In genomic region chr12:68439368-68440045, GRCh38 we compare ENCODE assay signal across 18 cellular contexts.
DNase-seq lines count a peak whose midpoint lies in the region; ATAC-seq and TF ChIP-seq lines count a peak whose summit lies in the region.
"Had no signal": no experiment of that assay in that cellular context is flagged by ENCODE, and none has a peak within 500 bp of the region (broad histone marks: within the 10 kb centered on the region; RNA-seq: fewer than 3 reads in every experiment).

No MANE protein-coding gene starts in this region.

- H3K4me3 ChIP-seq in brain microvascular endothelial cell (ENCODE audit: low read depth, low read length) (no peak overlapping the region), skeletal muscle satellite cell (ENCODE audit: low read length) (no peak overlapping the region), upper lobe of left lung (no peak overlapping the region)
- no peak overlapping the region for H3K4me3 ChIP-seq in CD8-positive, alpha-beta memory T cell (ENCODE audit: low read length)
- H3K4me3 ChIP-seq: skin epidermis had no signal

- TF ChIP-seq CTCF in brain microvascular endothelial cell (IDR thresholded peaks at IDR 0.05; ENCODE audit: low read depth, low read length, missing control alignments) (no peak), upper lobe of left lung (IDR thresholded peaks at IDR 0.05) (no peak)

- H3K4me1 Mint-ChIP-seq in memory B cell, result peaks cover 16% of the 10 kb centered on the region
- H3K4me1 Mint-ChIP-seq in CD8-positive, alpha-beta memory T cell, result peaks cover 39 to 48% (median 44%) of the 10 kb centered on the region in 3 donors

- ATAC-seq in memory B cell (ENCODE audit: low read depth) (peak; percentile 60), upper lobe of left lung (ENCODE audit: low FRiP score in 2 of 2) (no peak)
- ATAC-seq: left colon had no signal

- no peak overlapping the region for H3K9ac ChIP-seq in skeletal muscle satellite cell (ENCODE audit: low read depth, low read length)
- H3K9ac ChIP-seq: parathyroid adenoma had no signal

- H3K36me3 Mint-ChIP-seq in memory B cell, result peaks cover 22% of the 10 kb centered on the region
- H3K36me3 Mint-ChIP-seq in CD8-positive, alpha-beta memory T cell, result peaks cover 8 to 33% (median 14%) of the 10 kb centered on the region in 3 donors

- H3K36me3 ChIP-seq in brain microvascular endothelial cell (replicated peaks) (no peaks in the 10 kb centered on the region), skeletal muscle satellite cell (ENCODE audit: insufficient read depth, low read length) (no peaks in the 10 kb centered on the region), upper lobe of left lung (no peaks in the 10 kb centered on the region)
- no peaks in the 10 kb centered on the region for H3K36me3 ChIP-seq in CD8-positive, alpha-beta memory T cell (ENCODE audit: insufficient read depth, low read length)

- peaks cover 3% of the 10 kb centered on the region for H3K9me3 ChIP-seq in skeletal muscle satellite cell (replicated peaks; ENCODE audit: low read length)
- no peaks in the 10 kb centered on the region for H3K9me3 ChIP-seq in upper lobe of left lung
- peaks cover 3% of the 10 kb centered on the region for H3K9me3 ChIP-seq in CD8-positive, alpha-beta memory T cell (ENCODE audit: low read length)

- H3K27me3 Mint-ChIP-seq in memory B cell, result no peaks in the 10 kb centered on the region
- no peaks in the 10 kb centered on the region for H3K27me3 Mint-ChIP-seq in CD8-positive, alpha-beta memory T cell
- H3K27me3 Mint-ChIP-seq: activated CD4-positive, alpha-beta T cell treated with anti-CD3 and anti-CD28 coated beads, Interleukin-2, amount 10 ng/mL, durations not matched to agents 7 days and 5 days had no signal

- 91% methylated on average over 4 of the region's 4 CpGs for WGBS in upper lobe of left lung, 2 donors

- no peak for TF ChIP-seq POLR2A in upper lobe of left lung (IDR thresholded peaks at IDR 0.05)

- peaks cover 10% of the 10 kb centered on the region for H3K9me3 Mint-ChIP-seq in memory B cell
- H3K9me3 Mint-ChIP-seq in CD8-positive, alpha-beta memory T cell, result peaks cover 3 to 11% (median 8%) of the 10 kb centered on the region in 5 donors

- H3K27me3 ChIP-seq in brain microvascular endothelial cell (replicated peaks) (no peaks in the 10 kb centered on the region), skeletal muscle satellite cell (ENCODE audit: control insufficient read depth, insufficient read depth, low read length) (no peaks in the 10 kb centered on the region), upper lobe of left lung (no peaks in the 10 kb centered on the region)
- no peaks in the 10 kb centered on the region for H3K27me3 ChIP-seq in CD8-positive, alpha-beta memory T cell (ENCODE audit: insufficient read depth, low read length, poor library complexity, severe bottlenecking)

- peaks cover 14% of the 10 kb centered on the region for H3K4me1 ChIP-seq in skeletal muscle satellite cell (ENCODE audit: control insufficient read depth, insufficient read depth, low read length)
- no peaks in the 10 kb centered on the region for H3K4me1 ChIP-seq in upper lobe of left lung
- H3K4me1 ChIP-seq in CD8-positive, alpha-beta memory T cell (ENCODE audit: insufficient read depth, low read length), result peaks cover 13% of the 10 kb centered on the region

- no peak for TF ChIP-seq EP300 in upper lobe of left lung (IDR thresholded peaks at IDR 0.05)

- POLR2A ChIA-PET in CD8-positive, alpha-beta memory T cell (lab: Charles Lee), result no interaction called here

- peak overlapping the region; percentile 15 for H3K4me2 ChIP-seq in skeletal muscle satellite cell (ENCODE audit: low read length)

- CTCF ChIA-PET in CD8-positive, alpha-beta memory T cell (lab: Charles Lee), result interaction anchor here (1.2 kb wide), 1 partner anchor 7 kb away, joined by 3 read pairs; no protein-coding TSS in a partner anchor

- no peak overlapping the region for H3K4me3 Mint-ChIP-seq in memory B cell
- H3K4me3 Mint-ChIP-seq in CD8-positive, alpha-beta memory T cell, result peak overlapping the region in 2 of 7 donors; percentile 18 to 24
- H3K4me3 Mint-ChIP-seq: activated CD4-positive, alpha-beta T cell treated with anti-CD3 and anti-CD28 coated beads, Interleukin-2, amount 10 ng/mL, durations not matched to agents 7 days and 5 days had no signal

- peak overlapping the region; percentile 29 for H3K27ac Mint-ChIP-seq in memory B cell
- H3K27ac Mint-ChIP-seq in CD8-positive, alpha-beta memory T cell, result peak overlapping the region in 3 of 8 donors; percentile 18 to 40 (median 26)
- H3K27ac Mint-ChIP-seq: activated CD4-positive, alpha-beta T cell treated with anti-CD3 and anti-CD28 coated beads, Interleukin-2, amount 10 ng/mL, durations not matched to agents 7 days and 5 days had no signal

- H3K27ac ChIP-seq in brain microvascular endothelial cell (peak overlapping the region; percentile 34), upper lobe of left lung (no peak overlapping the region)
- H3K27ac ChIP-seq in CD8-positive, alpha-beta memory T cell (ENCODE audit: low read depth, low read length), result no peak overlapping the region
- H3K27ac ChIP-seq: parathyroid adenoma had no signal

- in situ Hi-C loops in brain microvascular endothelial cell (cut with HindIII; ENCODE audit: low pct_ligation_motif_present, low sequenced_read_pairs), result no loop called here

- DNase-seq in NCI-H526 (lab: John Stamatoyannopoulos, UW) (peak; percentile 85 to 89), brain microvascular endothelial cell (no peak), memory B cell (ENCODE audit: low spot score in 2 of 2) (no peak), upper lobe of left lung (no peak), NCI-H128 (lab: John Stamatoyannopoulos, UW; ENCODE audit: unreplicated experiment) (no peak)
- DNase-seq in CD8-positive, alpha-beta memory T cell, result no peak
- DNase-seq: activated CD4-positive, alpha-beta T cell treated with anti-CD3 and anti-CD28 coated beads, Interleukin-2, amount 10 ng/mL, durations not matched to agents 7 days and 5 days; activated CD8-positive, alpha-beta memory T cell treated with anti-CD3 and anti-CD28 coated beads, Interleukin-2, amount 50 U/mL, for 48 hours; activated naive CD4-positive, alpha-beta T cell treated with Interleukin-2 at 50 U/mL for 16 hours; anterior cingulate cortex; left colon; NCI-H1436 treated with DMSO at 0.1 percent for 48 hours; NCI-H2227 treated with DMSO at 0.1 percent for 48 hours; NK-92 treated with Interleukin-12 subunit alpha and Interleukin-12 subunit beta, amount 100 ng/mL, for 24 hours; stimulated activated CD4-positive, alpha-beta T cell treated with anti-CD3 and anti-CD28 coated beads, Interleukin-4, amount 100 ng/mL, for 24 hours had no signal

Comparison
In these comparisons a context has a peak if more than half of its experiments do, and no peak if none do; other contexts are left out.
1. DNase-seq: peak in NCI-H526 (2 of 2); none in brain microvascular endothelial cell (single experiment), memory B cell (0 of 2), upper lobe of left lung (0 of 2), NCI-H128 (single experiment) and CD8-positive, alpha-beta memory T cell (0 of 5).